13 cellular contexts compared by ENCODE assay signal in genomic region chr5:176405656-176406435, GRCh38. TPM values are rescaled to one million over a fixed set of nuclear protein-coding genes. Genes with fewer than 3 reads are reported as not detected.
DNase-seq lines count a peak whose midpoint lies in the region; ATAC-seq and TF ChIP-seq lines count a peak whose summit lies in the region.
"Had no signal": no experiment of that assay in that cellular context is flagged by ENCODE, and none has a peak within 500 bp of the region (broad histone marks: within the 10 kb centered on the region; RNA-seq: fewer than 3 reads in every experiment).

No MANE protein-coding gene starts in this region.

- H3K4me2 ChIP-seq in KMS-11: peak overlapping the region; percentile 63
- no peak overlapping the region for H3K4me2 ChIP-seq in neuronal stem cell (ENCODE audit: insufficient read depth, low read length, poor library complexity, severe bottlenecking)

- H3K23ac ChIP-seq in neuronal stem cell (ENCODE audit: low read depth, low read length, poor library complexity): no peak overlapping the region

- H3K9me3 Mint-ChIP-seq in naive thymus-derived CD4-positive, alpha-beta T cell: no peaks in the 10 kb centered on the region
- H3K9me3 Mint-ChIP-seq: IgD-negative memory B cell had no signal

- H4K20me1 ChIP-seq in KMS-11 (ENCODE audit: insufficient read depth): no peaks in the 10 kb centered on the region

- CTCF ChIA-PET in naive thymus-derived CD4-positive, alpha-beta T cell (lab: Charles Lee): no interaction called here

- POLR2A ChIA-PET in naive thymus-derived CD4-positive, alpha-beta T cell (lab: Charles Lee): no interaction called here

- H3K4me1 Mint-ChIP-seq in naive thymus-derived CD4-positive, alpha-beta T cell: peaks cover 0 to 8% (median under 1%) of the 10 kb centered on the region in 7 donors

- no peak overlapping the region for H2BK12ac ChIP-seq in neuronal stem cell (ENCODE audit: low read length)

- intact Hi-C loops in naive thymus-derived CD4-positive, alpha-beta T cell (cut with micrococcal nuclease): no loop called here

- no peak overlapping the region for H2AK5ac ChIP-seq in neuronal stem cell (ENCODE audit: low read depth, low read length)

- no peaks in the 10 kb centered on the region for H3K9me3 ChIP-seq in neuronal stem cell (replicated peaks in 1 of 2; ENCODE audit: control insufficient read depth in 2 of 2, insufficient read depth in 1 of 2, low read depth in 1 of 2, low read length in 2 of 2)
- H3K9me3 ChIP-seq in naive thymus-derived CD4-positive, alpha-beta T cell (ENCODE audit: control insufficient read depth in 2 of 3, low read length in 3 of 3): no peaks in the 10 kb centered on the region
- H3K9me3 ChIP-seq: right lobe of liver, SJSA1 had no signal

- no peaks in the 10 kb centered on the region for H3K27me3 ChIP-seq in KMS-11 (ENCODE audit: insufficient read depth, low read depth)
- no peaks in the 10 kb centered on the region for H3K27me3 ChIP-seq in neuronal stem cell (ENCODE audit: control insufficient read depth in 3 of 3, insufficient read depth in 3 of 3, low read depth in 1 of 3, low read length in 3 of 3)
- H3K27me3 ChIP-seq in naive thymus-derived CD4-positive, alpha-beta T cell (ENCODE audit: control insufficient read depth in 2 of 2, insufficient read depth in 2 of 2, low read length in 2 of 2): no peaks in the 10 kb centered on the region
- H3K27me3 ChIP-seq: right lobe of liver, SJSA1 had no signal

- H2BK15ac ChIP-seq in neuronal stem cell (ENCODE audit: low read length): no peak overlapping the region

- H3K79me1 ChIP-seq in neuronal stem cell (ENCODE audit: low read depth, low read length): no peaks in the 10 kb centered on the region

- H3K27me3 Mint-ChIP-seq in naive thymus-derived CD4-positive, alpha-beta T cell: no peaks in the 10 kb centered on the region
- H3K27me3 Mint-ChIP-seq: IgD-negative memory B cell had no signal

- TF ChIP-seq CTCF in KMS-11 (conservative IDR thresholded peaks at IDR 0.05; ENCODE audit: low read depth, low read length): no peak
- peak; percentile 19 for TF ChIP-seq CTCF in choroid plexus epithelial cell (conservative IDR thresholded peaks at IDR 0.05; ENCODE audit: low read depth, low read length)

- H4K8ac ChIP-seq in neuronal stem cell (ENCODE audit: low read depth, low read length): peak overlapping the region; percentile 30

- H3K36me3 ChIP-seq in KMS-11 (ENCODE audit: insufficient read depth) (no peaks in the 10 kb centered on the region), neuronal stem cell (replicated peaks in 1 of 2; ENCODE audit: control insufficient read depth in 2 of 2, insufficient read depth in 2 of 2, low read length in 2 of 2) (peaks cover 1 to 13% of the 10 kb centered on the region in 2 donors)
- H3K36me3 ChIP-seq in naive thymus-derived CD4-positive, alpha-beta T cell (ENCODE audit: control insufficient read depth in 2 of 3, insufficient read depth in 3 of 3, low read length in 3 of 3): peaks cover 0 to 49% (median 0%) of the 10 kb centered on the region in 3 experiments

- H3K4me1 ChIP-seq in KMS-11 (ENCODE audit: low read depth, poor library complexity, severe bottlenecking) (peaks cover 45% of the 10 kb centered on the region), neuronal stem cell (ENCODE audit: control insufficient read depth in 2 of 2, insufficient read depth in 1 of 2, low read depth in 1 of 2, low read length in 2 of 2) (peaks cover 0 to 2% of the 10 kb centered on the region in 2 donors)
- no peaks in the 10 kb centered on the region for H3K4me1 ChIP-seq in naive thymus-derived CD4-positive, alpha-beta T cell (ENCODE audit: control insufficient read depth in 2 of 2, insufficient read depth in 2 of 2, low read length in 2 of 2)
- H3K4me1 ChIP-seq: right lobe of liver, SJSA1 had no signal

- peaks cover 0 to 19% (median 10%) of the 10 kb centered on the region in 5 donors for H3K36me3 Mint-ChIP-seq in naive thymus-derived CD4-positive, alpha-beta T cell
- H3K36me3 Mint-ChIP-seq: IgD-negative memory B cell had no signal

- no peak overlapping the region for H3K18ac ChIP-seq in neuronal stem cell (ENCODE audit: low read length)

- H3K27ac ChIP-seq in KMS-11 (peak overlapping the region; percentile 94), neuronal stem cell (replicated peaks; ENCODE audit: low read length) (no peak overlapping the region)
- H3K27ac ChIP-seq in naive thymus-derived CD4-positive, alpha-beta T cell (ENCODE audit: low read depth, low read length): no peak overlapping the region
- H3K27ac ChIP-seq: right lobe of liver, SJSA1 had no signal

- H3K79me2 ChIP-seq in KMS-11 (ENCODE audit: insufficient read depth, low read depth): no peaks in the 10 kb centered on the region

- no peak overlapping the region for H3K4me3 ChIP-seq in KMS-11 (IDR thresholded peaks at IDR 0.05; ENCODE audit: insufficient read depth, low read depth, low read length)
- no peak overlapping the region for H3K4me3 ChIP-seq in choroid plexus epithelial cell (ENCODE audit: low read depth, low read length)
- no peak overlapping the region for H3K4me3 ChIP-seq in neuronal stem cell (ENCODE audit: low read length in 2 of 2)
- H3K4me3 ChIP-seq in naive thymus-derived CD4-positive, alpha-beta T cell (ENCODE audit: low read length): no peak overlapping the region
- H3K4me3 ChIP-seq: right lobe of liver, SJSA1 had no signal

- no peak overlapping the region for H2BK120ac ChIP-seq in neuronal stem cell (ENCODE audit: low read depth, low read length)

- H3K27ac Mint-ChIP-seq in naive thymus-derived CD4-positive, alpha-beta T cell: no peak overlapping the region
- H3K27ac Mint-ChIP-seq: IgD-negative memory B cell had no signal

- no peak overlapping the region for H3K4me3 Mint-ChIP-seq in naive thymus-derived CD4-positive, alpha-beta T cell
- H3K4me3 Mint-ChIP-seq: IgD-negative memory B cell had no signal

- H3K4ac ChIP-seq in neuronal stem cell (ENCODE audit: low read length): no peak overlapping the region

- DNase-seq in choroid plexus epithelial cell (ENCODE audit: low read depth) (no peak), neuronal stem cell (ENCODE audit: low spot score) (no peak), GF-D8 (lab: John Stamatoyannopoulos, UW) (no peak)
- DNase-seq in naive thymus-derived CD4-positive, alpha-beta T cell: no peak
- DNase-seq: activated CD4-positive, CD25-positive, alpha-beta regulatory T cell treated with anti-CD3 and anti-CD28 coated beads, Interleukin-2, amount 50 U/mL, for 72 hours; activated T-cell treated with anti-CD3 and anti-CD28 coated beads, Interleukin-2, amount 50 U/mL, for 48 hours; NCI-H774; substantia nigra had no signal

- H3K9ac ChIP-seq in KMS-11 (0 out of 2 replicates have a peak overlapping the region, but pooled peaks have one; percentile 25), neuronal stem cell (ENCODE audit: low read depth, low read length, poor library complexity) (no peak overlapping the region)

- WGBS in neuronal stem cell (ENCODE audit: extremely low coverage in 2 of 2, insufficient read length in 2 of 2, insufficient replicate concordance in 1 of 2), 2 donors: no CpG with 5 or more reads among the region's 20 CpGs

- no peak overlapping the region for H4K91ac ChIP-seq in neuronal stem cell (ENCODE audit: low read depth, low read length, poor library complexity)

- no peak for ATAC-seq in naive thymus-derived CD4-positive, alpha-beta T cell
- ATAC-seq in GM18502 (IDR thresholded peaks at IDR 0.05; ENCODE audit: poor library complexity, unreplicated experiment): no peak

- H3K14ac ChIP-seq in neuronal stem cell (ENCODE audit: low read length): no peak overlapping the region

- H2AFZ ChIP-seq in KMS-11 (ENCODE audit: low read depth) (no peak overlapping the region), neuronal stem cell (ENCODE audit: low read length) (no peak overlapping the region)

- no peak overlapping the region for H2BK5ac ChIP-seq in neuronal stem cell (ENCODE audit: low read length)

RNA-seq across cellular contexts. Expression of gene CLTB, which starts 10.5 kb away (rescaled TPM):
- polyA plus RNA-seq in neuronal stem cell (2013, experiment 1 of 2): 21.0 TPM
- 20.3 TPM for polyA plus RNA-seq in neuronal stem cell (2013, experiment 2 of 2)
- 10 to 100 TPM; 30.6 to 67.2 (median 63.8) TPM for total RNA-seq in naive thymus-derived CD4-positive, alpha-beta T cell
- polyA plus RNA-seq in naive thymus-derived CD4-positive, alpha-beta T cell: 10 to 100 TPM; 73.6 to 90.9 TPM

RNA-seq across cellular contexts. Expression of gene HIGD2A, which starts 17.3 kb away (rescaled TPM):
- 247 TPM for polyA plus RNA-seq in neuronal stem cell (2013, experiment 1 of 2)
- polyA plus RNA-seq in neuronal stem cell (2013, experiment 2 of 2): 237 TPM
- total RNA-seq in naive thymus-derived CD4-positive, alpha-beta T cell: 100 to 1,000 TPM in 3 of 5 experiments, 10 to 100 TPM in 2; 86.8 to 124 (median 112) TPM
- 100 to 1,000 TPM; 223 to 282 TPM for polyA plus RNA-seq in naive thymus-derived CD4-positive, alpha-beta T cell

RNA-seq across cellular contexts. Expression of gene NOP16, which starts 17.4 kb away (rescaled TPM):
- 11.9 TPM for polyA plus RNA-seq in neuronal stem cell (2013, experiment 1 of 2)
- polyA plus RNA-seq in neuronal stem cell (2013, experiment 2 of 2): 11.7 TPM
- 10 to 100 TPM; 12.8 to 35.3 (median 22.2) TPM for total RNA-seq in naive thymus-derived CD4-positive, alpha-beta T cell
- polyA plus RNA-seq in naive thymus-derived CD4-positive, alpha-beta T cell: 10 to 100 TPM; 26.9 to 42.2 TPM

RNA-seq across cellular contexts. Expression of gene ARL10, which starts 40.6 kb away (rescaled TPM):
- polyA plus RNA-seq in neuronal stem cell (2013, experiment 1 of 2): 8.4 TPM
- 8.8 TPM for polyA plus RNA-seq in neuronal stem cell (2013, experiment 2 of 2)
- total RNA-seq in naive thymus-derived CD4-positive, alpha-beta T cell: 10 to 100 TPM in 3 of 5 experiments, 1 to 10 TPM in 2; 8.7 to 15.9 (median 12.4) TPM
- polyA plus RNA-seq in naive thymus-derived CD4-positive, alpha-beta T cell: 1 to 10 TPM; 1.0 to 2.2 TPM

RNA-seq across cellular contexts. Expression of gene FAF2, which starts 42.3 kb away (rescaled TPM):
- polyA plus RNA-seq in neuronal stem cell (2013, experiment 1 of 2): 23.5 TPM
- 24.7 TPM for polyA plus RNA-seq in neuronal stem cell (2013, experiment 2 of 2)
- total RNA-seq in naive thymus-derived CD4-positive, alpha-beta T cell: 10 to 100 TPM; 28.0 to 43.2 (median 31.2) TPM
- polyA plus RNA-seq in naive thymus-derived CD4-positive, alpha-beta T cell: 10 to 100 TPM; 11.8 to 15.3 TPM
